In genomic region chr5:169886033-169886432, GRCh38 we compare ENCODE assay signal across 18 cellular contexts.
"Had no signal": no experiment of that assay in that cellular context is flagged by ENCODE, and none has a peak within 500 bp of the region (broad histone marks: within the 10 kb centered on the region; RNA-seq: fewer than 3 reads in every experiment).

No MANE protein-coding gene starts in this region.

- DNase-seq: activated CD4-positive, alpha-beta memory T cell treated with anti-CD3 and anti-CD28 coated beads, Interleukin-2, amount 10 ng/mL, durations not matched to agents 7 days and 5 days; activated CD4-positive, alpha-beta T cell treated with anti-CD3 and anti-CD28 coated beads, Interleukin-2, amount 10 ng/mL, durations not matched to agents 24 days and 14 days; activated effector memory CD4-positive, alpha-beta T cell treated with Interleukin-2 at 50 U/mL for 16 hours; activated naive CD4-positive, alpha-beta T cell treated with anti-CD3 and anti-CD28 coated beads for 36 hours; activated naive CD8-positive, alpha-beta T cell treated with anti-CD3 and anti-CD28 coated beads, Interleukin-2, amount 50 U/mL, for 24 hours; activated T-cell treated with anti-CD3 and anti-CD28 coated beads, Interleukin-2, amount 50 U/mL, for 72 hours; cortex of kidney; endodermal cell; esophagus squamous epithelium; gastrocnemius medialis; hippocampal formation; midbrain; natural killer cell; retina; stimulated activated CD4-positive, alpha-beta T cell treated with anti-CD3 and anti-CD28 coated beads, Interleukin-4, amount 100 ng/mL, for 1 hour; stimulated activated naive CD4-positive, alpha-beta T cell treated with Interleukin-2 at 50 U/mL for 16 hours had no signal

- H3K4me1 ChIP-seq: esophagus squamous epithelium, gastrocnemius medialis, vagina had no signal

- H3K9me3 ChIP-seq: esophagus squamous epithelium, gastrocnemius medialis, thoracic aorta, vagina had no signal

- H3K36me3 ChIP-seq: esophagus squamous epithelium, gastrocnemius medialis, thoracic aorta, vagina had no signal

- H3K4me3 ChIP-seq: esophagus squamous epithelium, gastrocnemius medialis, thoracic aorta, vagina had no signal

- ATAC-seq: activated naive CD8-positive, alpha-beta T cell treated with anti-CD3 and anti-CD28 coated beads, Interleukin-2, amount 50 U/mL, for 24 hours; activated T-cell treated with anti-CD3 and anti-CD28 coated beads, Interleukin-2, amount 50 U/mL, for 72 hours; gastrocnemius medialis; natural killer cell had no signal

- H3K27ac ChIP-seq: esophagus squamous epithelium, gastrocnemius medialis, thoracic aorta, vagina had no signal

- H3K27me3 ChIP-seq: esophagus squamous epithelium, gastrocnemius medialis, vagina had no signal
